17 cellular contexts compared by ENCODE assay signal in the genomic region with DNA sequence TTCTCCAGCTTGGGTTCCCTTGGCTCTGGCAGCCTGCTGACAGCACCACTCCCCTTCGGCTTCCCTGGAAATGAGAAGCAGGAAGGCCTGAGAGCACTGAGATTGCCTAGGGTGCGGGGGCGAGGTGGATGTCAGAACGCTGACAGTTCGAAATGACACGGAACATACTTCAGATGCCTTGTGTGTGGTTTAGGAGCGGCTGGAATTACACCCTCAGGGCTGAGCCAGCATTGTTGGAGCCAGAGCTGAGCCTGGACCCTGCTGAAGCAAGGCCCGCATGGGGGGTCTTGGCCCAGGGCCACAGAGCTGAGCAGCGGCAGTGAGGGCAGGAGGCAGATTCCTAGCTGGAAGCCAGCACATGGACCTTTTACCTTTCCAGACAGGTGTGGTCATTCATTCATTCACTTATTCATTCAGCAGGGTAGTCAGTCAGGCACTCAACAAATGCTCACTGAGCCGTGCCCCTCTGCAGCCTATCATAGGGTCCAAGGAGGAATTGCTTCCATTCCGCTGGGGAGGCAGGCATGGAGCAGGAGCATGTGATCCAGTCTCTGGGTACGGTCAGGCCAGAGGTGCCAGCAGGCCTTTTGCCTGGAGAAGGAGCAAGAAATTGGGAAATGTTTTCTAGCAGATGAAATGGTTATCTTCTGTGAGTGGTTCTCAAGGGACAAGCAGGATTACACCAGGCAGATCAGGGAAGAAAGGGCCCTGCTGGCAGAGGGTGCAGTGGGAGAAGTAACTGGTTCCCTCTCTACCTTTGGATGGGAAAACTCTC. TPM values are rescaled to one million over a fixed set of nuclear protein-coding genes. Genes with fewer than 3 reads are reported as not detected.
DNase-seq lines count a peak whose midpoint lies in the region; TF ChIP-seq lines count a peak whose summit lies in the region.
"Had no signal": no experiment of that assay in that cellular context is flagged by ENCODE, and none has a peak within 500 bp of the region (broad histone marks: within the 10 kb centered on the region; RNA-seq: fewer than 3 reads in every experiment).

No MANE protein-coding gene starts in this region.

- no peaks in the 10 kb centered on the region for H3K79me1 ChIP-seq in mesendoderm (ENCODE audit: low read length)

- no peaks in the 10 kb centered on the region for H3K9me3 ChIP-seq in MG63
- no peaks in the 10 kb centered on the region for H3K9me3 ChIP-seq in transverse colon
- H3K9me3 ChIP-seq: BLaER1 treated with 17β-estradiol and CSF1 and Interleukin-3, amounts not matched to agents 10 nM and 100 nM had no signal

- H2AK5ac ChIP-seq in mesendoderm (ENCODE audit: low read length) = no peak overlapping the region

- H3K4me1 ChIP-seq in mesendoderm (ENCODE audit: control insufficient read depth, low read depth, low read length) (no peaks in the 10 kb centered on the region), transverse colon (no peaks in the 10 kb centered on the region)

- no peak overlapping the region for H3K27ac Mint-ChIP-seq in T-helper 2 cell treated with Interferon-gamma antibody and Interleukin-4, amounts not matched to agents 5 μg/mL and 100 μg/mL, for 36 hours
- no peak overlapping the region for H3K27ac Mint-ChIP-seq in activated CD4-positive, alpha-beta memory T cell treated with anti-CD3 and anti-CD28 coated beads for 36 hours
- H3K27ac Mint-ChIP-seq in activated naive CD8-positive, alpha-beta T cell treated with anti-CD3 and anti-CD28 coated beads for 36 hours = no peak overlapping the region
- H3K27ac Mint-ChIP-seq: activated T-helper 2 cell treated with anti-CD3 and anti-CD28 coated beads, Interferon-gamma antibody, Interleukin-2, Interleukin-4, amounts not matched to agents 10 μg/mL and 5 μg/mL and 100 μg/mL, durations not matched to agents 14 hours and 24 hours and 36 hours; H9 had no signal

- H3K27me3 Mint-ChIP-seq in T-helper 2 cell treated with Interferon-gamma antibody and Interleukin-4, amounts not matched to agents 5 μg/mL and 100 μg/mL, for 36 hours (ENCODE audit: low read depth) = peaks cover 27% of the 10 kb centered on the region
- peaks cover 7% of the 10 kb centered on the region for H3K27me3 Mint-ChIP-seq in activated CD4-positive, alpha-beta memory T cell treated with anti-CD3 and anti-CD28 coated beads for 36 hours
- peaks cover 20% of the 10 kb centered on the region for H3K27me3 Mint-ChIP-seq in activated naive CD8-positive, alpha-beta T cell treated with anti-CD3 and anti-CD28 coated beads for 36 hours

- H3K9me3 Mint-ChIP-seq in T-helper 2 cell treated with Interferon-gamma antibody and Interleukin-4, amounts not matched to agents 5 μg/mL and 100 μg/mL, for 36 hours = no peaks in the 10 kb centered on the region
- H3K9me3 Mint-ChIP-seq in activated CD4-positive, alpha-beta memory T cell treated with anti-CD3 and anti-CD28 coated beads for 36 hours = no peaks in the 10 kb centered on the region
- no peaks in the 10 kb centered on the region for H3K9me3 Mint-ChIP-seq in activated naive CD8-positive, alpha-beta T cell treated with anti-CD3 and anti-CD28 coated beads for 36 hours
- H3K9me3 Mint-ChIP-seq: activated T-helper 2 cell treated with anti-CD3 and anti-CD28 coated beads, Interferon-gamma antibody, Interleukin-2, Interleukin-4, amounts not matched to agents 10 μg/mL and 5 μg/mL and 100 μg/mL, durations not matched to agents 14 hours and 24 hours and 36 hours; H9; neural crest cell had no signal

- H3K36me3 Mint-ChIP-seq in T-helper 2 cell treated with Interferon-gamma antibody and Interleukin-4, amounts not matched to agents 5 μg/mL and 100 μg/mL, for 36 hours (ENCODE audit: low read depth) = no peaks in the 10 kb centered on the region
- H3K36me3 Mint-ChIP-seq in activated CD4-positive, alpha-beta memory T cell treated with anti-CD3 and anti-CD28 coated beads for 36 hours = no peaks in the 10 kb centered on the region
- no peaks in the 10 kb centered on the region for H3K36me3 Mint-ChIP-seq in activated naive CD8-positive, alpha-beta T cell treated with anti-CD3 and anti-CD28 coated beads for 36 hours

- H4K8ac ChIP-seq in mesendoderm (ENCODE audit: low read depth, low read length) = no peak overlapping the region

- H3K23ac ChIP-seq in mesendoderm (ENCODE audit: low read length) = no peak overlapping the region

- CTCF ChIA-PET in activated CD4-positive, alpha-beta memory T cell treated with anti-CD3 and anti-CD28 coated beads for 36 hours (lab: Charles Lee) = no interaction called here

- H3K36me3 ChIP-seq in MG63 (no peaks in the 10 kb centered on the region), mesendoderm (ENCODE audit: control insufficient read depth, insufficient read depth, low read length) (no peaks in the 10 kb centered on the region), transverse colon (no peaks in the 10 kb centered on the region)
- H3K36me3 ChIP-seq: BLaER1 treated with 17β-estradiol and CSF1 and Interleukin-3, amounts not matched to agents 10 nM and 100 nM had no signal

- intact Hi-C loops in transverse colon (cut with DNase I; ENCODE audit: low total_unique reads) = no loop called here
- intact Hi-C loops in activated CD4-positive, alpha-beta memory T cell treated with anti-CD3 and anti-CD28 coated beads for 36 hours (cut with micrococcal nuclease) = no loop called here

- H2BK15ac ChIP-seq in mesendoderm (replicated peaks; ENCODE audit: low read depth) = no peak overlapping the region

- no peak overlapping the region for H3K4me2 ChIP-seq in mesendoderm (ENCODE audit: low read length)

- no peaks in the 10 kb centered on the region for H3K79me2 ChIP-seq in mesendoderm (ENCODE audit: control insufficient read depth, insufficient read depth, low read length)

- no peak overlapping the region for H3K4ac ChIP-seq in mesendoderm (ENCODE audit: low read depth, low read length)

- no peak overlapping the region for H2BK5ac ChIP-seq in mesendoderm (ENCODE audit: low read length)

- TF ChIP-seq CTCF in transverse colon (IDR thresholded peaks at IDR 0.05) = no peak

- no peak for TF ChIP-seq POLR2A in transverse colon (IDR thresholded peaks at IDR 0.05)

- H3K27me3 ChIP-seq in MG63 (no peaks in the 10 kb centered on the region), mesendoderm (ENCODE audit: insufficient read depth, low read length, poor library complexity) (peaks cover 3% of the 10 kb centered on the region), transverse colon (no peaks in the 10 kb centered on the region)

- no peak overlapping the region for H3K56ac ChIP-seq in mesendoderm (ENCODE audit: low read length)

- no CpG with 5 or more reads among the region's 12 CpGs for WGBS in mesendoderm (ENCODE audit: extremely low coverage, insufficient coverage, low lambda C conversion rate)
- WGBS in transverse colon (ENCODE audit: low coverage in 1 of 2), 2 donors = 76 to 78% methylated on average over 2 to 12 of the region's 12 CpGs

- H3K9ac ChIP-seq in mesendoderm (ENCODE audit: low read length) = no peak overlapping the region
- H3K9ac ChIP-seq: BLaER1 treated with 17β-estradiol and CSF1 and Interleukin-3, amounts not matched to agents 10 nM and 100 nM had no signal

- no peaks in the 10 kb centered on the region for H3K4me1 Mint-ChIP-seq in T-helper 2 cell treated with Interferon-gamma antibody and Interleukin-4, amounts not matched to agents 5 μg/mL and 100 μg/mL, for 36 hours (ENCODE audit: low read depth)
- no peaks in the 10 kb centered on the region for H3K4me1 Mint-ChIP-seq in activated CD4-positive, alpha-beta memory T cell treated with anti-CD3 and anti-CD28 coated beads for 36 hours (ENCODE audit: low read depth)
- no peaks in the 10 kb centered on the region for H3K4me1 Mint-ChIP-seq in activated naive CD8-positive, alpha-beta T cell treated with anti-CD3 and anti-CD28 coated beads for 36 hours
- H3K4me1 Mint-ChIP-seq: H9, neural crest cell had no signal

- DNase-seq in AG20443 (ENCODE audit: low spot score) (peak; percentile 87), MG63 (peak; percentile 78), ecto neural progenitor cell (ENCODE audit: low spot score) (peak; percentile 71), mesendoderm (peak; percentile 58), transverse colon (no peak)
- no peak for DNase-seq in T-helper 2 cell treated with Interferon-gamma antibody and Interleukin-4, amounts not matched to agents 5 μg/mL and 100 μg/mL, for 36 hours (ENCODE audit: low spot score)
- DNase-seq in activated CD4-positive, alpha-beta memory T cell treated with anti-CD3 and anti-CD28 coated beads for 36 hours = no peak
- DNase-seq in activated naive CD8-positive, alpha-beta T cell treated with anti-CD3 and anti-CD28 coated beads for 36 hours = no peak
- DNase-seq: activated CD4-positive, alpha-beta T cell treated with anti-CD3 and anti-CD28 coated beads for 1 hour; H9; NCI-H510A; stimulated activated CD4-positive, alpha-beta T cell treated with anti-CD3 and anti-CD28 coated beads, Interleukin-4, amount 100 ng/mL, for 1 hour had no signal

- POLR2A ChIA-PET in activated CD4-positive, alpha-beta memory T cell treated with anti-CD3 and anti-CD28 coated beads for 36 hours (lab: Charles Lee) = no interaction called here

- no peak overlapping the region for H2BK120ac ChIP-seq in mesendoderm (ENCODE audit: low read depth, low read length)

- no peak overlapping the region for H3K18ac ChIP-seq in mesendoderm (ENCODE audit: low read length)

- no peak overlapping the region for H3K27ac ChIP-seq in mesendoderm (ENCODE audit: low read depth, low read length)
- no peak overlapping the region for H3K27ac ChIP-seq in transverse colon
- H3K27ac ChIP-seq: BLaER1 treated with 17β-estradiol and CSF1 and Interleukin-3, amounts not matched to agents 10 nM and 100 nM had no signal

- H3K4me3 Mint-ChIP-seq in T-helper 2 cell treated with Interferon-gamma antibody and Interleukin-4, amounts not matched to agents 5 μg/mL and 100 μg/mL, for 36 hours = no peak overlapping the region
- H3K4me3 Mint-ChIP-seq in activated CD4-positive, alpha-beta memory T cell treated with anti-CD3 and anti-CD28 coated beads for 36 hours = no peak overlapping the region
- no peak overlapping the region for H3K4me3 Mint-ChIP-seq in activated naive CD8-positive, alpha-beta T cell treated with anti-CD3 and anti-CD28 coated beads for 36 hours
- H3K4me3 Mint-ChIP-seq: H9, neural crest cell had no signal

- H3K4me3 ChIP-seq in MG63 = no peak overlapping the region
- H3K4me3 ChIP-seq in mesendoderm (ENCODE audit: low read length) = no peak overlapping the region
- H3K4me3 ChIP-seq in transverse colon = no peak overlapping the region
- H3K4me3 ChIP-seq: BLaER1 treated with 17β-estradiol and CSF1 and Interleukin-3, amounts not matched to agents 10 nM and 100 nM had no signal

- no peak overlapping the region for H4K5ac ChIP-seq in mesendoderm (ENCODE audit: low read length)

- in situ Hi-C loops in transverse colon (cut with MboI; ENCODE audit: low pct_ligation_motif_present in 1 of 4, low pct_unique_long_range_greater_than_20kb in 1 of 4, low sequenced_read_pairs in 3 of 4) = loop anchor here in 2 of 4 donors (25.0 kb wide), 1 partner anchor 222 kb away; the partner anchor contains the start of gene PDZK1IP1 (in 2 of the 2)

- TF ChIP-seq EP300 in transverse colon (IDR thresholded peaks at IDR 0.05; ENCODE audit: low read depth) = no peak

RNA-seq across cellular contexts. Expression of gene FOXE3, which starts 6.6 kb away (rescaled TPM):
- not detected in 2 replicates for total RNA-seq in MG63 (2014; rRNA removed; shearing (Covaris generic); ENCODE audit: low replicate concordance)
- polyA plus RNA-seq in mesendoderm (2013, experiment 1 of 2) = 0.17 TPM
- polyA plus RNA-seq in mesendoderm (2013, experiment 2 of 2) = 0.17 TPM
- total RNA-seq in transverse colon = not detected
- total RNA-seq in activated CD4-positive, alpha-beta memory T cell treated with anti-CD3 and anti-CD28 coated beads for 36 hours = not detected
- total RNA-seq in activated naive CD8-positive, alpha-beta T cell treated with anti-CD3 and anti-CD28 coated beads for 36 hours = not detected
- total RNA-seq: activated T-helper 2 cell treated with anti-CD3 and anti-CD28 coated beads, Interferon-gamma antibody, Interleukin-2, Interleukin-4, amounts not matched to agents 10 μg/mL and 5 μg/mL and 100 μg/mL, durations not matched to agents 14 hours and 24 hours and 36 hours; dermis microvascular lymphatic vessel endothelial cell; subcutaneous adipose tissue had no signal

RNA-seq across cellular contexts. Expression of gene FOXD2, which starts 28.3 kb away (rescaled TPM):
- 0.03 and 0.94 TPM in 2 replicates for total RNA-seq in MG63 (2014; rRNA removed; shearing (Covaris generic); ENCODE audit: low replicate concordance)
- polyA plus RNA-seq in mesendoderm (2013, experiment 1 of 2) = 0.01 TPM
- 0.01 TPM for polyA plus RNA-seq in mesendoderm (2013, experiment 2 of 2)
- total RNA-seq in transverse colon = 10 to 100 TPM; 15.8 to 20.9 (median 17.2) TPM
- under 1 TPM; 0.10 to 0.26 TPM for total RNA-seq in activated CD4-positive, alpha-beta memory T cell treated with anti-CD3 and anti-CD28 coated beads for 36 hours
- total RNA-seq in activated naive CD8-positive, alpha-beta T cell treated with anti-CD3 and anti-CD28 coated beads for 36 hours = under 1 TPM in 1 of 2 experiments, not detected in 1; 0.04 TPM
- total RNA-seq: H9 had no signal

Comparison
In these comparisons a context has a peak if more than half of its experiments do, and no peak if none do; other contexts are left out.
1. DNase-seq: peak in AG20443 (single experiment), MG63 (single experiment), ecto neural progenitor cell (single experiment) and mesendoderm (single experiment); none in T-helper 2 cell treated with Interferon-gamma antibody and Interleukin-4, amounts not matched to agents 5 μg/mL and 100 μg/mL, for 36 hours (single experiment), transverse colon (single experiment), activated CD4-positive, alpha-beta memory T cell treated with anti-CD3 and anti-CD28 coated beads for 36 hours (single experiment) and activated naive CD8-positive, alpha-beta T cell treated with anti-CD3 and anti-CD28 coated beads for 36 hours (single experiment).